In the genomic region with DNA sequence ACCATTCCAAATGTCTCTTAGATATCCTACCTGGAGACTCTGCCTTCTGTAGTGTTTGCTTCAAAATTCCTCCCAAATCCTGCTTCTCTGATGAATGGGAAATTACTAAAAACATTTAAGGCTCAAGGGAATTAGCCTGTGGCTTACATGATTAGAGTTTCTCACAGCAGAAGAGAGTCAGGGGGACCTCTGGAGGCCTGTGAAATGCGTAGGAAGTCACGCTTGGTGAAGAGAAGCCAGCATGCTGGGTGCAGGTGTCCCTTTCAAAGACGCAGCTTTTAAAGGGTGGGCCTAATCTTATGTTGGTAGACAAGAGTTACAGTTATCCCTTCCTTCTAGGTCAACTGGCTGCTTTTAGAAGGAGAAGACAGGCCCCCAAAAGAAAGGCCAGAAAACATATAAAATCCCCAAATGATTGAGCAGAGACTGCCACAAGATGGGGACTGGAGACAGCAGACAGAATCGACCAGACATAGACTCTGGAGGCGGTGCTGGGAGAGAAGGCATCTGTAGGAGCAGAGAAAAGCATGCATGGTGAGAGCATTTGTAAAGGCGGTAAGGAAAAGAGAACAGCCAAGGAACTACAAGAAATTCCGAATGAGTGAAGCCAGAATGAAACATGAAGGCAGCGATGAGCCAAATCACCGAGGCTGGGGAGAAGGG, we compare ENCODE assay signal across 11 cellular contexts. TPM values are rescaled to one million over a fixed set of nuclear protein-coding genes. Genes with fewer than 3 reads are reported as not detected.
DNase-seq lines count a peak whose midpoint lies in the region; ATAC-seq, FAIRE-seq and TF ChIP-seq lines count a peak whose summit lies in the region.
"Had no signal": no experiment of that assay in that cellular context is flagged by ENCODE, and none has a peak within 500 bp of the region (broad histone marks: within the 10 kb centered on the region; RNA-seq: fewer than 3 reads in every experiment).

No MANE protein-coding gene starts in this region.

- H3K79me2 ChIP-seq in HepG2 (ENCODE audit: insufficient read depth, low read length) = no peaks in the 10 kb centered on the region

- peaks cover 43% of the 10 kb centered on the region for H3K36me3 Mint-ChIP-seq in activated naive CD8-positive, alpha-beta T cell treated with anti-CD3 and anti-CD28 coated beads, Interleukin-2, amount 10 ng/mL, durations not matched to agents 7 days and 5 days

- TF ChIP-seq EP300 in HepG2 (IDR thresholded peaks at IDR 0.05; ENCODE audit: low read depth in 2 of 2, low read length in 2 of 2) (no peak), HepG2 (CRISPR knock-in tag; IDR thresholded peaks at IDR 0.05; ENCODE audit: borderline replicate concordance) (no peak)

- H3K36me3 ChIP-seq in HepG2 (replicated peaks in 1 of 2; ENCODE audit: control insufficient read depth in 1 of 2, insufficient read depth in 2 of 2, low read length in 2 of 2) (peaks cover 19 to 56% of the 10 kb centered on the region in 2 experiments), right lobe of liver (peaks cover 3 to 50% (median 25%) of the 10 kb centered on the region in 4 donors), testis (ENCODE audit: low read depth, missing control alignments) (no peaks in the 10 kb centered on the region)

- DNase-seq in HepG2 (ENCODE audit: low spot score) (no peak), right lobe of liver (no peak), testis (no peak), NCI-H774 (lab: John Stamatoyannopoulos, UW) (no peak), H54 (ENCODE audit: insufficient read length, low spot score) (no peak), midbrain (lab: John Stamatoyannopoulos, UW) (no peak)
- DNase-seq in activated naive CD8-positive, alpha-beta T cell treated with anti-CD3 and anti-CD28 coated beads, Interleukin-2, amount 10 ng/mL, durations not matched to agents 7 days and 5 days = no peak
- DNase-seq: adrenal gland, DND-41 had no signal

- H3K9me3 Mint-ChIP-seq in activated naive CD8-positive, alpha-beta T cell treated with anti-CD3 and anti-CD28 coated beads, Interleukin-2, amount 10 ng/mL, durations not matched to agents 7 days and 5 days = no peaks in the 10 kb centered on the region

- H3K27ac Mint-ChIP-seq in activated naive CD8-positive, alpha-beta T cell treated with anti-CD3 and anti-CD28 coated beads, Interleukin-2, amount 10 ng/mL, durations not matched to agents 7 days and 5 days = peak overlapping the region; percentile 8

- no peak for ATAC-seq in HepG2
- ATAC-seq in right lobe of liver = no peak
- ATAC-seq in HG02759 (IDR thresholded peaks at IDR 0.05; ENCODE audit: unreplicated experiment) = peak; percentile 65
- ATAC-seq in activated naive CD8-positive, alpha-beta T cell treated with anti-CD3 and anti-CD28 coated beads, Interleukin-2, amount 10 ng/mL, durations not matched to agents 7 days and 5 days (ENCODE audit: low read depth) = no peak
- ATAC-seq: Panc1 had no signal

- H3K27me3 ChIP-seq in HepG2 (ENCODE audit: control insufficient read depth in 1 of 2, insufficient read depth in 2 of 2, low read length in 2 of 2) (no peaks in the 10 kb centered on the region), right lobe of liver (no peaks in the 10 kb centered on the region), testis (no peaks in the 10 kb centered on the region)
- H3K27me3 ChIP-seq: adrenal gland had no signal

- 0 out of 2 replicates have a peak, but pooled peaks cover 5% of the 10 kb centered on the region for H4K20me1 ChIP-seq in HepG2 (ENCODE audit: insufficient read depth, low read length)

- TF ChIP-seq CTCF in HepG2 (CRISPR knock-in tag; IDR thresholded peaks at IDR 0.05) = peak; percentile 14; the same call in 1 of the 2 replicates
- TF ChIP-seq CTCF in right lobe of liver (IDR thresholded peaks at IDR 0.05) = no peak
- no peak for TF ChIP-seq CTCF in testis (IDR thresholded peaks at IDR 0.05)

- H3K4me2 ChIP-seq in HepG2 (ENCODE audit: low read depth, low read length) = no peak overlapping the region

- H3K9me3 ChIP-seq in HepG2 (ENCODE audit: low read length) (no peaks in the 10 kb centered on the region), right lobe of liver (no peaks in the 10 kb centered on the region), testis (no peaks in the 10 kb centered on the region)
- H3K9me3 ChIP-seq: adrenal gland had no signal

- CTCF ChIA-PET in HepG2 (lab: Yijun Ruan, JAX; ENCODE audit: low intra/inter-chr PET ratio, low total read pairs) = no interaction called here

- peaks cover 15% of the 10 kb centered on the region for H3K4me1 Mint-ChIP-seq in activated naive CD8-positive, alpha-beta T cell treated with anti-CD3 and anti-CD28 coated beads, Interleukin-2, amount 10 ng/mL, durations not matched to agents 7 days and 5 days

- H3K4me3 ChIP-seq in HepG2 (replicated peaks in 1 of 3; ENCODE audit: insufficient read depth in 1 of 3, low read depth in 2 of 3, low read length in 3 of 3) = no peak overlapping the region
- no peak overlapping the region for H3K4me3 ChIP-seq in right lobe of liver
- H3K4me3 ChIP-seq in testis = no peak overlapping the region
- H3K4me3 ChIP-seq: adrenal gland had no signal

- no peak for TF ChIP-seq RAD21 in HepG2 (CRISPR knock-in tag; IDR thresholded peaks at IDR 0.05)

- no peaks in the 10 kb centered on the region for H3K27me3 Mint-ChIP-seq in activated naive CD8-positive, alpha-beta T cell treated with anti-CD3 and anti-CD28 coated beads, Interleukin-2, amount 10 ng/mL, durations not matched to agents 7 days and 5 days

- H3K4me3 Mint-ChIP-seq in activated naive CD8-positive, alpha-beta T cell treated with anti-CD3 and anti-CD28 coated beads, Interleukin-2, amount 10 ng/mL, durations not matched to agents 7 days and 5 days = no peak overlapping the region

- in situ Hi-C loops in HepG2 (cut with HindIII; ENCODE audit: extremely low pct_ligation_motif_present, low pct_unique_long_range_greater_than_20kb) = no loop called here

- 96% methylated on average over 9 of the region's 9 CpGs for WGBS in HepG2 (ENCODE audit: low lambda C conversion rate)
- WGBS in right lobe of liver (ENCODE audit: insufficient coverage, low coverage, low lambda C conversion rate, missing lambda C conversion rate) = 88% methylated on average over 9 of the region's 9 CpGs
- 49 to 55% methylated on average over 9 of the region's 9 CpGs for WGBS in testis, 2 donors

- FAIRE-seq in HepG2 (lab: Jason Lieb, UNC) (no peak), H54 (lab: Jason Lieb, UNC) (no peak)

- no TSS peak for BruUV-seq in HepG2 (replicated peaks; lab: Mats Ljungman, UMichigan)

- H3K27ac ChIP-seq in HepG2 (ENCODE audit: extremely low read length, insufficient read depth, low read length) (no peak overlapping the region), right lobe of liver (no peak overlapping the region), testis (peak overlapping the region; percentile 35 to 69)

- no peaks in the 10 kb centered on the region for H3K4me1 ChIP-seq in HepG2 (ENCODE audit: insufficient read depth, low read length)
- peaks cover 0 to 15% (median under 1%) of the 10 kb centered on the region in 4 donors for H3K4me1 ChIP-seq in right lobe of liver
- H3K4me1 ChIP-seq in testis = peaks cover 34% of the 10 kb centered on the region

- H2AFZ ChIP-seq in HepG2 (ENCODE audit: low read length) = no peak overlapping the region

- intact Hi-C loops in HepG2 (cut with micrococcal nuclease; ENCODE audit: unreplicated experiment) (no loop called here), right lobe of liver (cut with DNase I) (no loop called here), testis (cut with DNase I; ENCODE audit: low total_unique reads) (no loop called here)

- no peak overlapping the region for H3K9ac ChIP-seq in HepG2 (ENCODE audit: insufficient read depth, low read depth, low read length)

- POLR2A ChIA-PET in HepG2 (lab: Yijun Ruan, JAX) = no interaction called here
- POLR2A ChIA-PET in activated naive CD8-positive, alpha-beta T cell treated with anti-CD3 and anti-CD28 coated beads, Interleukin-2, amount 10 ng/mL, durations not matched to agents 7 days and 5 days (lab: Charles Lee) = no interaction called here

- TF ChIP-seq POLR2A in HepG2 (IDR thresholded peaks at IDR 0.05; ENCODE audit: insufficient read depth in 1 of 2, low read depth in 2 of 2, low read length in 2 of 2) (no peak), right lobe of liver (IDR thresholded peaks at IDR 0.05) (no peak), testis (IDR thresholded peaks at IDR 0.05) (no peak), H54 (IDR thresholded peaks at IDR 0.05; ENCODE audit: low read depth, low read length) (no peak)

RNA-seq across cellular contexts. Expression of gene B4GALT1, which starts 42.3 kb away (rescaled TPM):
- 15.7 TPM in 2 replicates for total RNA-seq in HepG2 (2016; rRNA removed; fragmentation: Illumina TruSeq; extraction: Trizol)
- 3.3 and 3.4 TPM in 2 replicates for total RNA-seq in HepG2 (2016; cell fraction: cytosol; rRNA removed; fragmentation: Illumina TruSeq; extraction: Trizol; ENCODE audit: low read depth)
- 13.5 and 16.1 TPM in 2 replicates for total RNA-seq in HepG2 (2016; cell fraction: insoluble cytoplasmic fraction; rRNA removed; fragmentation: Illumina TruSeq; extraction: Trizol)
- total RNA-seq in HepG2 (2016; cell fraction: membrane; rRNA removed; fragmentation: Illumina TruSeq; extraction: Trizol) = 19.9 and 20.6 TPM in 2 replicates
- 22.5 and 25.2 TPM in 2 replicates for total RNA-seq in HepG2 (2016; cell fraction: nucleus; rRNA removed; fragmentation: Illumina TruSeq; extraction: Trizol)
- 33.5 and 37.5 TPM in 2 replicates for polyA plus RNA-seq in HepG2 (2011; rRNA removed)
- polyA plus RNA-seq in HepG2 (2011; cell fraction: cytosol; rRNA removed) = 35.6 and 46.0 TPM in 2 replicates
- polyA plus RNA-seq in HepG2 (2011; cell fraction: nucleus; rRNA removed) = 14.7 and 19.1 TPM in 2 replicates
- polyA plus RNA-seq in HepG2 (2012) = 57.7 and 61.1 TPM in 2 replicates
- polyA plus RNA-seq in HepG2 (2016; cell fraction: cytosol; fragmentation: Illumina TruSeq; extraction: Trizol; ENCODE audit: low read depth) = 5.0 and 5.4 TPM in 2 replicates
- polyA plus RNA-seq in HepG2 (2016; cell fraction: insoluble cytoplasmic fraction; fragmentation: Illumina TruSeq; extraction: Trizol; ENCODE audit: low read depth) = 21.1 and 25.1 TPM in 2 replicates
- 21.2 TPM in 2 replicates for polyA plus RNA-seq in HepG2 (2016; cell fraction: membrane; fragmentation: Illumina TruSeq; extraction: Trizol; ENCODE audit: low read depth)
- 40.6 and 42.3 TPM in 2 replicates for polyA plus RNA-seq in HepG2 (2016; cell fraction: nucleus; fragmentation: Illumina TruSeq; extraction: Trizol; ENCODE audit: insufficient read depth, low read depth)
- polyA minus RNA-seq in HepG2 (2011; rRNA and poly(A)+ RNA removed; ENCODE audit: low replicate concordance) = 78.3 and 316 TPM in 2 replicates
- polyA minus RNA-seq in HepG2 (2011; cell fraction: cytosol; rRNA and poly(A)+ RNA removed) = 35.8 and 41.0 TPM in 2 replicates
- 17.3 and 22.3 TPM in 2 replicates for polyA minus RNA-seq in HepG2 (2011; cell fraction: nucleus; rRNA and poly(A)+ RNA removed)
- 100 to 1,000 TPM in 1 of 6 experiments, 10 to 100 TPM in 5; 48.5 to 145 (median 79.5) TPM for total RNA-seq in right lobe of liver
- 10 to 100 TPM; 34.6 to 35.7 TPM for total RNA-seq in activated naive CD8-positive, alpha-beta T cell treated with anti-CD3 and anti-CD28 coated beads, Interleukin-2, amount 10 ng/mL, durations not matched to agents 7 days and 5 days
- 100 to 1,000 TPM; 192 to 212 TPM for total RNA-seq in testis
- polyA plus RNA-seq in testis (ENCODE audit: insufficient read depth, low read depth, low replicate concordance) = 112 TPM

RNA-seq across cellular contexts. Expression of gene SMU1, which starts 48.4 kb away (rescaled TPM):
- total RNA-seq in HepG2 (2016; rRNA removed; fragmentation: Illumina TruSeq; extraction: Trizol) (36.6 and 51.5 TPM in 2 replicates), right lobe of liver (10 to 100 TPM in 2 of 6 experiments, 1 to 10 TPM in 4; 7.0 to 10.4 (median 8.5) TPM), testis (10 to 100 TPM; 16.2 to 16.3 TPM)
- 3.1 and 3.9 TPM in 2 replicates for total RNA-seq in HepG2 (2016; cell fraction: cytosol; rRNA removed; fragmentation: Illumina TruSeq; extraction: Trizol; ENCODE audit: low read depth)
- 36.2 and 50.8 TPM in 2 replicates for total RNA-seq in HepG2 (2016; cell fraction: insoluble cytoplasmic fraction; rRNA removed; fragmentation: Illumina TruSeq; extraction: Trizol)
- total RNA-seq in HepG2 (2016; cell fraction: membrane; rRNA removed; fragmentation: Illumina TruSeq; extraction: Trizol) = 8.5 and 9.5 TPM in 2 replicates
- total RNA-seq in HepG2 (2016; cell fraction: nucleus; rRNA removed; fragmentation: Illumina TruSeq; extraction: Trizol) = 17.2 and 19.0 TPM in 2 replicates
- polyA plus RNA-seq in HepG2 (2011; rRNA removed) (12.4 and 12.9 TPM in 2 replicates), testis (ENCODE audit: insufficient read depth, low read depth, low replicate concordance) (17.1 TPM)
- 7.3 and 9.6 TPM in 2 replicates for polyA plus RNA-seq in HepG2 (2011; cell fraction: cytosol; rRNA removed)
- 4.2 and 5.2 TPM in 2 replicates for polyA plus RNA-seq in HepG2 (2011; cell fraction: nucleus; rRNA removed)
- 10.5 and 14.2 TPM in 2 replicates for polyA plus RNA-seq in HepG2 (2012)
- polyA plus RNA-seq in HepG2 (2016; cell fraction: cytosol; fragmentation: Illumina TruSeq; extraction: Trizol; ENCODE audit: low read depth) = 1.4 and 1.8 TPM in 2 replicates
- polyA plus RNA-seq in HepG2 (2016; cell fraction: insoluble cytoplasmic fraction; fragmentation: Illumina TruSeq; extraction: Trizol; ENCODE audit: low read depth) = 30.6 and 31.7 TPM in 2 replicates
- polyA plus RNA-seq in HepG2 (2016; cell fraction: membrane; fragmentation: Illumina TruSeq; extraction: Trizol; ENCODE audit: low read depth) = 2.9 and 3.4 TPM in 2 replicates
- 15.2 TPM in 2 replicates for polyA plus RNA-seq in HepG2 (2016; cell fraction: nucleus; fragmentation: Illumina TruSeq; extraction: Trizol; ENCODE audit: insufficient read depth, low read depth)
- polyA minus RNA-seq in HepG2 (2011; rRNA and poly(A)+ RNA removed; ENCODE audit: low replicate concordance) = 13.5 and 23.0 TPM in 2 replicates
- 13.7 and 17.2 TPM in 2 replicates for polyA minus RNA-seq in HepG2 (2011; cell fraction: cytosol; rRNA and poly(A)+ RNA removed)
- 13.6 and 16.0 TPM in 2 replicates for polyA minus RNA-seq in HepG2 (2011; cell fraction: nucleus; rRNA and poly(A)+ RNA removed)
- 10 to 100 TPM; 22.2 to 22.9 TPM for total RNA-seq in activated naive CD8-positive, alpha-beta T cell treated with anti-CD3 and anti-CD28 coated beads, Interleukin-2, amount 10 ng/mL, durations not matched to agents 7 days and 5 days

Comparison
In these comparisons a context has a peak if more than half of its experiments do, and no peak if none do; other contexts are left out.
1. H3K27ac ChIP-seq: peak in testis (2 of 2); none in HepG2 (single experiment) and right lobe of liver (0 of 3).